8 cellular contexts compared by ENCODE assay signal in the genomic region with DNA sequence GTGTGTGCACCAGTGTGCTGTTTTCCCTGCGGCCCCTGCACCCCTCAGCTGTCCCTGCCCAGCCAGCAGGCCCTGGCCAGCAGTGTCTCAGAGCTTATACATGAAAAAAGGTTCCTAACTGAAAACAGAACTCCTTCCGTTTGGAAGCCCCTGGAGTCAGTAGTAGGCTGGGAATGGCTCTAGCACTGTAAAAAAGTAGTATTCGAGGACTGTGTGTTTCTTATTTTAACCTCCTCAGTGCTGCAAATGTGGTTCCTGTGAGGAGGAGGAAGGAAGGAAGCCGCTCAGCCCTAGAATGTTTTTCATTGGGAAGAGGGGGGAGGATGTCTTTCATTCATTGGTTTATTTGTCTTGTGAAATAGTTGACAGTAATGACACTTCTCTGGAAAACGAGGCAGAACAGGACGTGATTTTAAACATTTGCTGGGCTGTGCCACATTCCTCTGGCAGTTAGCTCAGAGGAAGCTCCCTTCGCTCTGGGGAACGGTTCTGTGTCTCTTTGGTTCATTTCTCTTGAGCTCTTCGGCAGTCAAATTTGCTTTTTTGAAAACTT.
DNase-seq lines count a peak whose midpoint lies in the region; ATAC-seq and TF ChIP-seq lines count a peak whose summit lies in the region.

No MANE protein-coding gene starts in this region.

- H3K36me3 Mint-ChIP-seq in activated naive CD4-positive, alpha-beta T cell treated with anti-CD3 and anti-CD28 coated beads, Interleukin-2, amount 50 U/mL, for 72 hours = peaks cover 31 to 36% of the 10 kb centered on the region in 2 donors

- peak overlapping the region; percentile 33 for H2AFZ ChIP-seq in parathyroid adenoma

- peak; percentile 4 to 5 for ATAC-seq in activated naive CD4-positive, alpha-beta T cell treated with anti-CD3 and anti-CD28 coated beads, Interleukin-2, amount 50 U/mL, for 72 hours
- ATAC-seq in Right ventricle myocardium superior (ENCODE audit: poor library complexity) (peak; percentile 50), GM21447 (IDR thresholded peaks at IDR 0.05; ENCODE audit: unreplicated experiment) (no peak), GM18907 (IDR thresholded peaks at IDR 0.05; ENCODE audit: unreplicated experiment) (no peak), GM21390 (IDR thresholded peaks at IDR 0.05; ENCODE audit: unreplicated experiment) (no peak)

- peaks cover 31% of the 10 kb centered on the region for H3K79me2 ChIP-seq in parathyroid adenoma

- peak overlapping the region; percentile 29 for H3K9ac ChIP-seq in parathyroid adenoma

- intact Hi-C loops in Right ventricle myocardium superior (cut with DNase I) = loop anchor here (10.0 kb wide), 1 partner anchor 55 kb away; no protein-coding TSS in a partner anchor

- peak overlapping the region; percentile 96 for H3K4me3 ChIP-seq in parathyroid adenoma (ENCODE audit: low read depth, low read length)

- H3K36me3 ChIP-seq in KOPT-K1 (ENCODE audit: insufficient read depth, low read length) = peaks cover 10% of the 10 kb centered on the region
- H3K36me3 ChIP-seq in parathyroid adenoma (ENCODE audit: control insufficient read depth, insufficient read depth, low read length) = no peaks in the 10 kb centered on the region

- no peaks in the 10 kb centered on the region for H3K27me3 ChIP-seq in parathyroid adenoma (ENCODE audit: control insufficient read depth, insufficient read depth, low read length)

- H3K27ac ChIP-seq in KOPT-K1 (ENCODE audit: low read depth, low read length, poor library complexity, severe bottlenecking) = peak overlapping the region; percentile 95
- peak overlapping the region; percentile 87 for H3K27ac ChIP-seq in parathyroid adenoma

- no peaks in the 10 kb centered on the region for H3K9me3 ChIP-seq in KOPT-K1 (ENCODE audit: insufficient read depth, low read length, poor library complexity, severe bottlenecking)
- H3K9me3 ChIP-seq in parathyroid adenoma (ENCODE audit: control insufficient read depth, low read length) = no peaks in the 10 kb centered on the region

- H3K4me2 ChIP-seq in parathyroid adenoma (ENCODE audit: low read length) = peak overlapping the region; percentile 83

- H3K27ac Mint-ChIP-seq in activated naive CD4-positive, alpha-beta T cell treated with anti-CD3 and anti-CD28 coated beads, Interleukin-2, amount 50 U/mL, for 72 hours = peak overlapping the region; percentile 95 to 97

- peak; percentile 67 for DNase-seq in ELF-1 (ENCODE audit: low read depth, low spot score)
- DNase-seq in activated naive CD4-positive, alpha-beta T cell treated with anti-CD3 and anti-CD28 coated beads, Interleukin-2, amount 50 U/mL, for 72 hours (ENCODE audit: low spot score in 2 of 2) = no peak
- no peak for DNase-seq in Right ventricle myocardium superior

- H3K9me3 Mint-ChIP-seq in activated naive CD4-positive, alpha-beta T cell treated with anti-CD3 and anti-CD28 coated beads, Interleukin-2, amount 50 U/mL, for 72 hours = no peaks in the 10 kb centered on the region

- no peak for TF ChIP-seq CTCF in parathyroid adenoma (IDR thresholded peaks at IDR 0.05)

- peaks cover 22% of the 10 kb centered on the region for H3K4me1 ChIP-seq in parathyroid adenoma

Comparison
In these comparisons a context has a peak if more than half of its experiments do, and no peak if none do; other contexts are left out.
1. ATAC-seq: peak in activated naive CD4-positive, alpha-beta T cell treated with anti-CD3 and anti-CD28 coated beads, Interleukin-2, amount 50 U/mL, for 72 hours (2 of 2) and Right ventricle myocardium superior (single experiment); none in GM21447 (single experiment), GM18907 (single experiment) and GM21390 (single experiment).